Comparison of ENCODE assay signal across 9 cellular contexts in the genomic region with DNA sequence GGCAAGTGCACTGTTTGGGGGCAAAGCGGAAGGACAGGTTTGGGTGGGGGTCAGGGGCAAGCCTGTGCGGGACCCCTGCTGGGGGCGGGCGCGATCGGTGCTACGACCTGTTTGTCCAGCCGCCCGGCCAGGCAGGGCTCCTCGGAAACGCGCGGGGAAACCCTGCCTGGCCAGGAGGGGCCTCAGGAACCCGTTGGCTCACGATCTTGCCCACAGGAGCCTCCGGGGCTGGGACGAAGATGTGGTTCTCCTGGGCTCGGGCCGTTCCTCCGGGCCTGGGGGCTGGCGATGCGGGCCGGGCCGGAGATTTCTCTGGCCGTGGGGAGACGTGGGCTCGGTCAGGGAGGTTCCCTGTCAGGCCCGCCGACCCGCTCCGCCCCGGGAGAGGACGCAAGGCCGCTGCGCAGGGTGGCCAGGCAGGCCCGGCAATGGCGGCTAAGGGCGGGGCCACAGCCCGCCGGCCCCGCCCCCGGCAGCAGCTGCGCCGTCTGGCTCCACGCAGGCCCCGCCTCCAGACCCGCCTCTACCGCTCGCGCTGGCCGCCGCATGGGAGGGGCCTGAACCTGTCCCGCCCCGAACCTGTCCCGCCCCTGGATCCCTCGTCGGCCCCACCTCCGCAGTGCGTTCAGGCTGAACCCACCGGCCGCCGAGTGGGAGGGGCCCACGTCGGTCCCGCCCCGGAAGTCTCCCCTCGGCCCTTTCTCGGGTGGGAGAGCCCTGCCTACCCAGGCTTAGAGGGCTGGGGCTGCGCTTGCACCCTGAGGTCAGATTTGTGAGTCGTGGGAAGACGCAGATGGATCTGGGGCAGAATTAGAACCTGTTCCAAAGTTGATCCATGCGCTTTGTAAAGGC. TPM values are rescaled to one million over a fixed set of nuclear protein-coding genes. Genes with fewer than 3 reads are reported as not detected.
DNase-seq lines count a peak whose midpoint lies in the region; ATAC-seq, FAIRE-seq and TF ChIP-seq lines count a peak whose summit lies in the region.
"Had no signal": no experiment of that assay in that cellular context is flagged by ENCODE, and none has a peak within 500 bp of the region (broad histone marks: within the 10 kb centered on the region; RNA-seq: fewer than 3 reads in every experiment).

A gene with protein sequence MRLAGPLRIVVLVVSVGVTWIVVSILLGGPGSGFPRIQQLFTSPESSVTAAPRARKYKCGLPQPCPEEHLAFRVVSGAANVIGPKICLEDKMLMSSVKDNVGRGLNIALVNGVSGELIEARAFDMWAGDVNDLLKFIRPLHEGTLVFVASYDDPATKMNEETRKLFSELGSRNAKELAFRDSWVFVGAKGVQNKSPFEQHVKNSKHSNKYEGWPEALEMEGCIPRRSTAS (minus strand): TSS at position 430 of the 852 bp plus-strand sequence. CDS start 460 bp downstream, outside the sequence.

- H3K36me3 ChIP-seq in HepG2 (replicated peaks in 1 of 2; ENCODE audit: control insufficient read depth in 1 of 2, insufficient read depth in 2 of 2, low read length in 2 of 2), result no peaks in the 10 kb centered on the region

- H3K4me3 Mint-ChIP-seq in activated CD4-positive, alpha-beta T cell treated with anti-CD3 and anti-CD28 coated beads, Interleukin-2, amount 10 ng/mL, durations not matched to agents 7 days and 5 days, result peak within 1 kb of the TSS; percentile 80

- TF ChIP-seq EP300 in HepG2 (IDR thresholded peaks at IDR 0.05; ENCODE audit: low read depth in 2 of 2, low read length in 2 of 2), result no peak
- TF ChIP-seq EP300 in HepG2 (CRISPR knock-in tag; IDR thresholded peaks at IDR 0.05; ENCODE audit: borderline replicate concordance), result no peak

- TF ChIP-seq CTCF in HepG2 (CRISPR knock-in tag; IDR thresholded peaks at IDR 0.05), result no peak

- BruUV-seq in HepG2 (replicated peaks; lab: Mats Ljungman, UMichigan), result no TSS peak

- no peak for TF ChIP-seq RAD21 in HepG2 (CRISPR knock-in tag; IDR thresholded peaks at IDR 0.05)

- H3K27ac ChIP-seq in HepG2 (ENCODE audit: extremely low read length, insufficient read depth, low read length), result peak within 1 kb of the TSS; percentile 86

- H3K36me3 Mint-ChIP-seq in activated CD4-positive, alpha-beta T cell treated with anti-CD3 and anti-CD28 coated beads, Interleukin-2, amount 10 ng/mL, durations not matched to agents 7 days and 5 days (ENCODE audit: low read depth), result peaks cover 8% of the 10 kb centered on the region

- no CpG with 5 or more reads among the region's 72 CpGs for WGBS in HepG2 (ENCODE audit: low lambda C conversion rate)

- no peaks in the 10 kb centered on the region for H3K27me3 Mint-ChIP-seq in activated CD4-positive, alpha-beta T cell treated with anti-CD3 and anti-CD28 coated beads, Interleukin-2, amount 10 ng/mL, durations not matched to agents 7 days and 5 days

- DNase-seq in C1 segment of cervical spinal cord (lab: John Stamatoyannopoulos, UW) (peak; percentile 31 to 92 (median 83)), NCI-H526 treated with DMSO at 0.1 percent for 48 hours (lab: John Stamatoyannopoulos, UW) (peak; percentile 94), dedifferentiated amniotic fluid mesenchymal stem cell (ENCODE audit: extremely low spot score) (peak; percentile 65), HepG2 (ENCODE audit: low spot score) (peak; percentile 68)
- DNase-seq in activated CD4-positive, alpha-beta T cell treated with anti-CD3 and anti-CD28 coated beads, Interleukin-2, amount 10 ng/mL, durations not matched to agents 7 days and 5 days, result peak; percentile 93
- DNase-seq in stimulated activated CD4-positive, alpha-beta T cell treated with anti-CD3 and anti-CD28 coated beads, Interleukin-2, amount 100 ng/mL, for 4 hours (ENCODE audit: low read depth), result peak; percentile 88

- no peaks in the 10 kb centered on the region for H3K27me3 ChIP-seq in HepG2 (ENCODE audit: control insufficient read depth in 1 of 2, insufficient read depth in 2 of 2, low read length in 2 of 2)

- peak within 1 kb of the TSS; percentile 91 for H3K4me2 ChIP-seq in HepG2 (ENCODE audit: low read depth, low read length)

- ATAC-seq in GM19328 (IDR thresholded peaks at IDR 0.05; ENCODE audit: unreplicated experiment) (peak; percentile 78), HG03460 (IDR thresholded peaks at IDR 0.05; ENCODE audit: unreplicated experiment) (peak; percentile 84), HepG2 (peak; percentile 83)

- CTCF ChIA-PET in activated CD4-positive, alpha-beta T cell treated with anti-CD3 and anti-CD28 coated beads, Interleukin-2, amount 10 ng/mL, durations not matched to agents 7 days and 5 days (lab: Charles Lee), result interaction anchor here (1.3 to 3.1 kb wide), 2 partner anchors 11 to 18 kb away, joined by 4 to 10 read pairs; no protein-coding TSS in a partner anchor
- CTCF ChIA-PET in HepG2 (lab: Yijun Ruan, JAX; ENCODE audit: low intra/inter-chr PET ratio, low total read pairs), result no interaction called here

- no peaks in the 10 kb centered on the region for H3K9me3 Mint-ChIP-seq in activated CD4-positive, alpha-beta T cell treated with anti-CD3 and anti-CD28 coated beads, Interleukin-2, amount 10 ng/mL, durations not matched to agents 7 days and 5 days

- intact Hi-C loops in HepG2 (cut with micrococcal nuclease; ENCODE audit: unreplicated experiment), result no loop called here

- H3K4me1 ChIP-seq in HepG2 (ENCODE audit: insufficient read depth, low read length), result peaks cover 25% of the 10 kb centered on the region

- in situ Hi-C loops in HepG2 (cut with HindIII; ENCODE audit: extremely low pct_ligation_motif_present, low pct_unique_long_range_greater_than_20kb), result loop anchor here (5.0 kb wide), 1 partner anchor 34 kb away; no protein-coding TSS in a partner anchor

- peak; percentile 53 to 67; a peak in 3 of 4 replicates for TF ChIP-seq POLR2A in HepG2 (IDR thresholded peaks at IDR 0.05; ENCODE audit: insufficient read depth in 1 of 2, low read depth in 2 of 2, low read length in 2 of 2)

- H3K4me1 Mint-ChIP-seq in activated CD4-positive, alpha-beta T cell treated with anti-CD3 and anti-CD28 coated beads, Interleukin-2, amount 10 ng/mL, durations not matched to agents 7 days and 5 days, result peaks cover 32% of the 10 kb centered on the region

- H3K27ac Mint-ChIP-seq in activated CD4-positive, alpha-beta T cell treated with anti-CD3 and anti-CD28 coated beads, Interleukin-2, amount 10 ng/mL, durations not matched to agents 7 days and 5 days, result peak within 1 kb of the TSS; percentile 94

- FAIRE-seq in HepG2 (lab: Jason Lieb, UNC), result peak; percentile 84
- FAIRE-seq: endometrium had no signal

- H4K20me1 ChIP-seq in HepG2 (ENCODE audit: insufficient read depth, low read length), result no peaks in the 10 kb centered on the region

- POLR2A ChIA-PET in activated CD4-positive, alpha-beta T cell treated with anti-CD3 and anti-CD28 coated beads, Interleukin-2, amount 10 ng/mL, durations not matched to agents 7 days and 5 days (lab: Charles Lee), result no interaction called here
- POLR2A ChIA-PET in HepG2 (lab: Yijun Ruan, JAX), result interaction anchor here (1.2 to 3.9 kb wide), 10 partner anchors 11 to 143 kb away, joined by 3 to 34 read pairs (median 8); a partner anchor contains a TSS

- H3K9me3 ChIP-seq in HepG2 (ENCODE audit: low read length), result no peaks in the 10 kb centered on the region

- peak within 1 kb of the TSS; percentile 60 to 78 (median 74); a peak in 5 of 6 replicates for H3K4me3 ChIP-seq in HepG2 (replicated peaks in 1 of 3; ENCODE audit: insufficient read depth in 1 of 3, low read depth in 2 of 3, low read length in 3 of 3)

- peak within 1 kb of the TSS; percentile 85 for H3K9ac ChIP-seq in HepG2 (ENCODE audit: insufficient read depth, low read depth, low read length)

- no peak within 1 kb of the TSS for H2AFZ ChIP-seq in HepG2 (ENCODE audit: low read length)

- no peaks in the 10 kb centered on the region for H3K79me2 ChIP-seq in HepG2 (ENCODE audit: insufficient read depth, low read length)

TF ChIP-seq in HepG2, 621 proteins besides CTCF, POLR2A, EP300 and RAD21 (continues in another document):
- TF ChIP-seq BHLHE40 (IDR thresholded peaks at IDR 0.05; ENCODE audit: low read length), result no peak
- TF ChIP-seq MTA1 (CRISPR knock-in tag; IDR thresholded peaks at IDR 0.05; ENCODE audit: borderline replicate concordance), result no peak
- no peak for TF ChIP-seq ZNF562 (CRISPR knock-in tag; IDR thresholded peaks at IDR 0.05; ENCODE audit: borderline replicate concordance)

RNA-seq across cellular contexts. Expression of the gene that starts here (rescaled TPM):
- total RNA-seq in activated CD4-positive, alpha-beta T cell treated with anti-CD3 and anti-CD28 coated beads, Interleukin-2, amount 10 ng/mL, durations not matched to agents 7 days and 5 days, result 10 to 100 TPM; 34.4 to 38.6 TPM
- total RNA-seq in HepG2 (2016; rRNA removed; fragmentation: Illumina TruSeq; extraction: Trizol), result 6.7 and 11.2 TPM in 2 replicates
- 6.0 and 6.7 TPM in 2 replicates for total RNA-seq in HepG2 (2016; cell fraction: cytosol; rRNA removed; fragmentation: Illumina TruSeq; extraction: Trizol; ENCODE audit: low read depth)
- total RNA-seq in HepG2 (2016; cell fraction: insoluble cytoplasmic fraction; rRNA removed; fragmentation: Illumina TruSeq; extraction: Trizol), result 6.9 and 11.7 TPM in 2 replicates
- total RNA-seq in HepG2 (2016; cell fraction: membrane; rRNA removed; fragmentation: Illumina TruSeq; extraction: Trizol), result 11.4 and 13.2 TPM in 2 replicates
- total RNA-seq in HepG2 (2016; cell fraction: nucleus; rRNA removed; fragmentation: Illumina TruSeq; extraction: Trizol), result 8.6 and 11.3 TPM in 2 replicates
- 22.7 and 26.0 TPM in 2 replicates for polyA plus RNA-seq in HepG2 (2011; rRNA removed)
- 20.0 and 31.3 TPM in 2 replicates for polyA plus RNA-seq in HepG2 (2011; cell fraction: cytosol; rRNA removed)
- polyA plus RNA-seq in HepG2 (2011; cell fraction: nucleus; rRNA removed), result 76.1 and 87.3 TPM in 2 replicates
- 11.8 and 16.0 TPM in 2 replicates for polyA plus RNA-seq in HepG2 (2012)
- 9.5 and 10.6 TPM in 2 replicates for polyA plus RNA-seq in HepG2 (2016; cell fraction: cytosol; fragmentation: Illumina TruSeq; extraction: Trizol; ENCODE audit: low read depth)
- polyA plus RNA-seq in HepG2 (2016; cell fraction: insoluble cytoplasmic fraction; fragmentation: Illumina TruSeq; extraction: Trizol; ENCODE audit: low read depth), result 6.1 and 11.2 TPM in 2 replicates
- 11.5 and 11.8 TPM in 2 replicates for polyA plus RNA-seq in HepG2 (2016; cell fraction: membrane; fragmentation: Illumina TruSeq; extraction: Trizol; ENCODE audit: low read depth)
- 22.0 and 23.9 TPM in 2 replicates for polyA plus RNA-seq in HepG2 (2016; cell fraction: nucleus; fragmentation: Illumina TruSeq; extraction: Trizol; ENCODE audit: insufficient read depth, low read depth)
- 22.5 and 32.8 TPM in 2 replicates for polyA minus RNA-seq in HepG2 (2011; rRNA and poly(A)+ RNA removed; ENCODE audit: low replicate concordance)
- polyA minus RNA-seq in HepG2 (2011; cell fraction: cytosol; rRNA and poly(A)+ RNA removed), result 9.7 and 11.3 TPM in 2 replicates
- polyA minus RNA-seq in HepG2 (2011; cell fraction: nucleus; rRNA and poly(A)+ RNA removed), result 5.7 and 7.8 TPM in 2 replicates

Comparison
In these comparisons a context has a peak if more than half of its experiments do, and no peak if none do; other contexts are left out.
1. Peak in every context shown above with its lines: DNase-seq, ATAC-seq, H3K4me3 ChIP-seq and H3K27ac ChIP-seq.